In the genomic region with DNA sequence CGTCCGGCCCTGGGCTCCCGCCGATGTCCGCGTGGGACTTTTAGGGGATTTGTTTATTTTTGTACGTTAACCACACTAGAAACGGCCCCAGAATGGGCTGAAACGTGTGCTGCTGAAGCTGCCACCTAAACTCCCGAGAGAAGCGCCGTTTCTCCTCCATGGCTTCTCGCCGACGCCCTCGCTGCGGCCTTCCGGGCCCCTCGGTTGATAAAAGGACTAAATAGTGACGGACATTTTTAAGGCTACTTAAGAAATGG, we compare ENCODE assay signal across 8 cellular contexts. TPM values are rescaled to one million over a fixed set of nuclear protein-coding genes. Genes with fewer than 3 reads are reported as not detected.
A peak's percentile ranks its signal among the peaks of the same experiment; 100 is the strongest.
DNase-seq lines count a peak whose midpoint lies in the region; TF ChIP-seq lines count a peak whose summit lies in the region.

No MANE protein-coding gene starts in this region.

- H3K9me3 Mint-ChIP-seq in MCF 10A (ENCODE audit: unreplicated experiment) = no peaks in the 10 kb centered on the region

- CTCF ChIA-PET in MCF 10A (lab: Yijun Ruan, JAX) = interaction anchor here (0.6 to 3.3 kb wide), 4 partner anchors 9 to 75 kb away, joined by 3 to 18 read pairs (median 4); no protein-coding TSS in a partner anchor

- H3K27me3 ChIP-seq in DOHH2 (ENCODE audit: control insufficient read depth, low read length) = peaks cover 28% of the 10 kb centered on the region
- peaks cover 18% of the 10 kb centered on the region for H3K27me3 ChIP-seq in HUES48 (ENCODE audit: control insufficient read depth, insufficient read depth, low read length)
- no peaks in the 10 kb centered on the region for H3K27me3 ChIP-seq in mucosa of stomach (ENCODE audit: control insufficient read depth, insufficient read depth, low read length)

- peak overlapping the region; percentile 98 for H3K4me2 ChIP-seq in DOHH2 (ENCODE audit: low read length)

- peaks cover 32% of the 10 kb centered on the region for H3K36me3 Mint-ChIP-seq in MCF 10A (ENCODE audit: insufficient read depth, unreplicated experiment)

- H3K4me3 Mint-ChIP-seq in MCF 10A (ENCODE audit: unreplicated experiment) = peak overlapping the region; percentile 80

- peaks cover 34% of the 10 kb centered on the region for H3K4me1 Mint-ChIP-seq in MCF 10A (ENCODE audit: insufficient read depth, unreplicated experiment)

- POLR2A ChIA-PET in MCF 10A (lab: Yijun Ruan, JAX) = interaction anchor here (0.6 to 13.5 kb wide), 20 partner anchors 8 to 702 kb away, joined by 3 to 161 read pairs (median 5); partner anchors contain the start of genes SLX9 and UBE2G2

- DNase-seq in MCF 10A (ENCODE audit: unreplicated experiment) (peak; percentile 59), GM03348 (ENCODE audit: low spot score) (no peak), kidney tubule cell (ENCODE audit: low spot score) (no peak), NCI-H774 (lab: John Stamatoyannopoulos, UW) (no peak)
- DNase-seq in stimulated activated CD4-positive, alpha-beta T cell treated with anti-CD3 and anti-CD28 coated beads, Interleukin-1b, Interleukin-23, amount 100 ng/mL, for 48 hours = no peak

- H3K36me3 ChIP-seq in DOHH2 (ENCODE audit: control insufficient read depth, low read length) (no peaks in the 10 kb centered on the region), HUES48 (ENCODE audit: control insufficient read depth, insufficient read depth, low read length) (no peaks in the 10 kb centered on the region), mucosa of stomach (ENCODE audit: control insufficient read depth, insufficient read depth, low read length) (no peaks in the 10 kb centered on the region)

- H3K9me2 ChIP-seq in DOHH2 (replicated peaks; ENCODE audit: control insufficient read depth, low read length) = no peaks in the 10 kb centered on the region

- TF ChIP-seq CTCF in DOHH2 (IDR thresholded peaks at IDR 0.05; ENCODE audit: low read depth, low read length, poor library complexity, severe bottlenecking) = no peak
- TF ChIP-seq CTCF in MCF 10A (IDR thresholded peaks at IDR 0.05; ENCODE audit: unreplicated experiment) = no peak

- H3K9ac ChIP-seq in HUES48 (ENCODE audit: low read depth, low read length) = no peak overlapping the region; the same call in 1 of the 2 replicates
- H3K9ac ChIP-seq in mucosa of stomach (ENCODE audit: low read length) = peak overlapping the region; percentile 66

- intact Hi-C loops in MCF 10A (cut with micrococcal nuclease) = loop anchor here (5.0 kb wide), 2 partner anchors 57 to 263 kb away; partner anchors contain the start of gene SUMO3

- peaks cover 16% of the 10 kb centered on the region; the same call in 1 of the 2 replicates for H4K20me1 ChIP-seq in DOHH2 (ENCODE audit: control insufficient read depth, insufficient read depth, low read depth, low read length)

- peak overlapping the region; percentile 91 for H3K27ac Mint-ChIP-seq in MCF 10A (ENCODE audit: low read depth, unreplicated experiment)

- H3K4me3 ChIP-seq in DOHH2 (ENCODE audit: low read length) = peak overlapping the region; percentile 91
- peak overlapping the region; percentile 89 for H3K4me3 ChIP-seq in HUES48 (ENCODE audit: low read depth, low read length)
- peak overlapping the region; percentile 15 for H3K4me3 ChIP-seq in mucosa of stomach (ENCODE audit: low read length)

- peaks cover 40% of the 10 kb centered on the region for H3K79me2 ChIP-seq in DOHH2 (ENCODE audit: control insufficient read depth, low read length)

- H3K27me3 Mint-ChIP-seq in MCF 10A (ENCODE audit: insufficient read depth, unreplicated experiment) = no peaks in the 10 kb centered on the region

- no peaks in the 10 kb centered on the region for H3K9me3 ChIP-seq in DOHH2 (ENCODE audit: control insufficient read depth, insufficient read depth, low read length)
- H3K9me3 ChIP-seq in HUES48 (ENCODE audit: control insufficient read depth, insufficient read depth, low read length) = no peaks in the 10 kb centered on the region
- no peaks in the 10 kb centered on the region for H3K9me3 ChIP-seq in mucosa of stomach (ENCODE audit: control insufficient read depth, low read length)

- peaks cover 43% of the 10 kb centered on the region for H3K4me1 ChIP-seq in DOHH2 (ENCODE audit: control insufficient read depth, low read length)
- H3K4me1 ChIP-seq in HUES48 (ENCODE audit: control insufficient read depth, insufficient read depth, low read length) = peaks cover 25% of the 10 kb centered on the region
- H3K4me1 ChIP-seq in mucosa of stomach (ENCODE audit: control insufficient read depth, insufficient read depth, low read length) = peaks cover 50% of the 10 kb centered on the region

- H3K27ac ChIP-seq in DOHH2 (ENCODE audit: low read depth, low read length) (no peak overlapping the region), HUES48 (ENCODE audit: low read depth, low read length) (no peak overlapping the region)

- BruUV-seq in MCF 10A (replicated peaks; lab: Mats Ljungman, UMichigan) = TSS peak; percentile 51

- H3F3A ChIP-seq in DOHH2 (ENCODE audit: control insufficient read depth, insufficient read depth) = peaks cover 11% of the 10 kb centered on the region

RNA-seq across cellular contexts. Expression of gene PTTG1IP, which starts 0.7 kb away (rescaled TPM):
- total RNA-seq in MCF 10A (2022) = 326 and 338 TPM in 2 replicates

RNA-seq across cellular contexts. Expression of gene ITGB2, which starts 46.5 kb away (rescaled TPM):
- total RNA-seq in MCF 10A (2022) = 24.8 and 29.3 TPM in 2 replicates

RNA-seq across cellular contexts. Expression of gene SUMO3, which starts 56.3 kb away (rescaled TPM):
- 59.5 and 62.3 TPM in 2 replicates for total RNA-seq in MCF 10A (2022)

Comparison
In these comparisons a context has a peak if more than half of its experiments do, and no peak if none do; other contexts are left out.
1. H3K4me3 ChIP-seq: peak in every context shown above with its lines; median percentile 91 in DOHH2; 89 in HUES48; 15 in mucosa of stomach.